In the genomic region with DNA sequence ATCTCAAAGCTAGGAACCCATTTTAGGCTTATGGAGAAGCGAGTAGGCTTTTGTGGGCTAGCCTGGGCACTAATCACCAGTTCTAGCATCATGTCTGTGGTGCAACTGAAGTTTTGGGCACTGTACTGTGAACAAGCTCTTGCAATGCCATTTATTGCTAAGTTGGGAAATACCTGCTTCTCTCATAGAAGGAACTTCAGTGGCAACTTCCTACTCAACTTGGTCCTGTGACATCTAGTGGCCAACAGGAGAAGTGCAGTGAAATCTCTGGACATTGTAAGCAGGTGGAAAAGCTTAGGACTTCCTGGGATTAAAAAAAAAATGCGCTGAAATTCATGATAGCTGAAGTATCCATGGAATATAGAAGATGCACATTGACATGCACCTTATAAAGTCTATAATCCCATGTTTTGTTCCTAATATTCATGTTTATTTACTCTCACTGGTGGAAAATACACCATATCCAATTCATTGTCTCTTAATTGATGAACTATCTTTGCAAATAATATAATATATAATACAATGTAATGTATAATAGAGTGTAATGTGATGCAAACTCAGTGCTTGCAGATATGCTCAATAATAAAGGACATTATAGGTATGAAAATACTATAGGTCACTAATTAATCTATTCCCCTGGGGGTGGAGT, we compare ENCODE assay signal across 8 cellular contexts. TPM values are rescaled to one million over a fixed set of nuclear protein-coding genes. Genes with fewer than 3 reads are reported as not detected.
DNase-seq lines count a peak whose midpoint lies in the region; ATAC-seq, FAIRE-seq and TF ChIP-seq lines count a peak whose summit lies in the region.

No MANE protein-coding gene starts in this region.

- H3K27ac ChIP-seq in endothelial cell of umbilical vein (ENCODE audit: insufficient read depth, low read depth, low read length) (no peak overlapping the region), transverse colon (no peak overlapping the region)

- CTCF ChIA-PET in endothelial cell of umbilical vein (lab: Charles Lee): interaction anchor here (0.6 to 2.8 kb wide), 62 partner anchors 9 to 942 kb away, joined by 3 to 66 read pairs (median 5); partner anchors contain the start of genes ASB7, LINS1 and LRRK1

- BruUV-seq in endothelial cell of umbilical vein (replicated peaks; lab: Mats Ljungman, UMichigan): no TSS peak

- H3K9me3 ChIP-seq in endothelial cell of umbilical vein (replicated peaks; ENCODE audit: control insufficient read depth, insufficient read depth, low read length): no peaks in the 10 kb centered on the region
- no peaks in the 10 kb centered on the region for H3K9me3 ChIP-seq in mucosa of descending colon
- H3K9me3 ChIP-seq in transverse colon: no peaks in the 10 kb centered on the region

- H3K4me2 ChIP-seq in endothelial cell of umbilical vein (ENCODE audit: insufficient read depth, low read length): no peak overlapping the region

- TF ChIP-seq POLR2A in endothelial cell of umbilical vein (IDR thresholded peaks at IDR 0.05; ENCODE audit: low read depth, low read length) (no peak), transverse colon (IDR thresholded peaks at IDR 0.05) (no peak)

- no peak overlapping the region for H3K27ac Mint-ChIP-seq in activated T-cell treated with anti-CD3 and anti-CD28 coated beads, Interleukin-2, amount 50 U/mL, for 24 hours

- no peak overlapping the region for H3K4me3 ChIP-seq in endothelial cell of umbilical vein (replicated peaks in 1 of 3; ENCODE audit: insufficient read depth in 1 of 3, low read depth in 1 of 3, low read length in 3 of 3)
- no peak overlapping the region for H3K4me3 ChIP-seq in mucosa of descending colon
- no peak overlapping the region for H3K4me3 ChIP-seq in transverse colon

- dilution Hi-C loops in endothelial cell of umbilical vein (cut with MboI; ENCODE audit: extremely low pct_ligation_motif_present, low sequenced_read_pairs): no loop called here

- no peaks in the 10 kb centered on the region for H3K79me2 ChIP-seq in endothelial cell of umbilical vein (ENCODE audit: control insufficient read depth, insufficient read depth, low read length)

- H3K27me3 ChIP-seq in endothelial cell of umbilical vein (ENCODE audit: control insufficient read depth in 2 of 2, insufficient read depth in 2 of 2, low read length in 2 of 2): peaks cover 5 to 6% of the 10 kb centered on the region in 2 experiments
- peaks cover 12% of the 10 kb centered on the region for H3K27me3 ChIP-seq in transverse colon

- H3K4me3 Mint-ChIP-seq in activated T-cell treated with anti-CD3 and anti-CD28 coated beads, Interleukin-2, amount 50 U/mL, for 24 hours: no peak overlapping the region

- TF ChIP-seq CTCF in endothelial cell of umbilical vein (IDR thresholded peaks at IDR 0.05; ENCODE audit: extremely low read depth in 1 of 2, insufficient read depth in 1 of 2, low read depth in 1 of 2, low read length in 2 of 2): peak; percentile 73 to 74
- peak; percentile 91 for TF ChIP-seq CTCF in mucosa of descending colon (IDR thresholded peaks at IDR 0.05)
- TF ChIP-seq CTCF in transverse colon (IDR thresholded peaks at IDR 0.05): peak; percentile 93 to 95 (median 94)

- intact Hi-C loops in endothelial cell of umbilical vein (cut with micrococcal nuclease) (loop anchor here (1.0 to 10.0 kb wide), 5 partner anchors 134 to 518 kb away; no protein-coding TSS in a partner anchor), mucosa of descending colon (cut with DNase I, micrococcal nuclease) (loop anchor here (5.0 to 10.0 kb wide), 2 partner anchors 246 to 248 kb away; no protein-coding TSS in a partner anchor), transverse colon (cut with DNase I; ENCODE audit: low total_unique reads) (loop anchor here (5.0 kb wide), 1 partner anchor 246 kb away; no protein-coding TSS in a partner anchor)

- H3K4me1 ChIP-seq in endothelial cell of umbilical vein (ENCODE audit: control insufficient read depth, extremely low read depth, insufficient read depth, low read length): no peaks in the 10 kb centered on the region
- H3K4me1 ChIP-seq in mucosa of descending colon (ENCODE audit: low read depth): no peaks in the 10 kb centered on the region
- H3K4me1 ChIP-seq in transverse colon: peaks cover 0 to 3% (median 0%) of the 10 kb centered on the region in 4 donors

- 11 to 41% methylated on average over 1 to 2 of the region's 2 CpGs for WGBS in transverse colon (ENCODE audit: low coverage in 1 of 2), 2 donors

- peaks cover 34% of the 10 kb centered on the region for H3K27me3 Mint-ChIP-seq in activated T-cell treated with anti-CD3 and anti-CD28 coated beads, Interleukin-2, amount 50 U/mL, for 24 hours

- no peak overlapping the region for H3K9ac ChIP-seq in endothelial cell of umbilical vein (replicated peaks; ENCODE audit: extremely low read depth, insufficient read depth, low read length)

- in situ Hi-C loops in transverse colon (cut with MboI; ENCODE audit: low pct_ligation_motif_present in 1 of 4, low pct_unique_long_range_greater_than_20kb in 1 of 4, low sequenced_read_pairs in 3 of 4): loop anchor here (5.0 to 25.0 kb wide), 4 partner anchors 211 to 248 kb away; no protein-coding TSS in a partner anchor

- peak; percentile 14 for DNase-seq in activated T-cell treated with anti-CD3 and anti-CD28 coated beads for 1 hour (ENCODE audit: low read depth)
- no peak for DNase-seq in activated T-cell treated with anti-CD3 and anti-CD28 coated beads, Interleukin-2, amount 50 U/mL, for 24 hours
- peak; percentile 53 for DNase-seq in NCI-H345 (lab: John Stamatoyannopoulos, UW)
- DNase-seq in activated CD4-positive, alpha-beta T cell treated with anti-CD3 and anti-CD28 coated beads for 1 hour: peak; percentile 13
- DNase-seq in endothelial cell of umbilical vein (ENCODE audit: low read depth, low spot score): peak; percentile 82
- DNase-seq in mucosa of descending colon: peak in 1 of 3 donors; percentile 91
- DNase-seq in transverse colon: peak; percentile 78

- no peaks in the 10 kb centered on the region for H3K9me1 ChIP-seq in endothelial cell of umbilical vein (replicated peaks; ENCODE audit: control insufficient read depth, extremely low read depth, insufficient read depth, low read length)

- TF ChIP-seq EP300 in transverse colon (IDR thresholded peaks at IDR 0.05; ENCODE audit: low read depth): no peak

- peaks cover 2% of the 10 kb centered on the region for H3K9me3 Mint-ChIP-seq in activated T-cell treated with anti-CD3 and anti-CD28 coated beads, Interleukin-2, amount 50 U/mL, for 24 hours

- no peaks in the 10 kb centered on the region for H3K4me1 Mint-ChIP-seq in activated T-cell treated with anti-CD3 and anti-CD28 coated beads, Interleukin-2, amount 50 U/mL, for 24 hours (ENCODE audit: low read depth)

- H2AFZ ChIP-seq in endothelial cell of umbilical vein (ENCODE audit: low read depth, low read length): no peak overlapping the region

- POLR2A ChIA-PET in endothelial cell of umbilical vein (lab: Charles Lee): interaction anchor here (0.9 kb wide), 1 partner anchor 523 kb away, joined by 3 read pairs; no protein-coding TSS in a partner anchor

- peak; percentile 78 for ATAC-seq in HG02885 (IDR thresholded peaks at IDR 0.05; ENCODE audit: poor library complexity, unreplicated experiment)
- peak; percentile 95 for ATAC-seq in mucosa of descending colon

- no peaks in the 10 kb centered on the region for H3K36me3 ChIP-seq in endothelial cell of umbilical vein (ENCODE audit: control insufficient read depth in 2 of 2, extremely low read depth in 1 of 2, insufficient read depth in 2 of 2, low read length in 2 of 2)
- H3K36me3 ChIP-seq in mucosa of descending colon (ENCODE audit: low read depth): no peaks in the 10 kb centered on the region
- H3K36me3 ChIP-seq in transverse colon: no peaks in the 10 kb centered on the region

- peak; percentile 81 for FAIRE-seq in endothelial cell of umbilical vein (lab: Jason Lieb, UNC)

- H4K20me1 ChIP-seq in endothelial cell of umbilical vein (replicated peaks; ENCODE audit: control insufficient read depth, extremely low read depth, insufficient read depth, low read length): no peaks in the 10 kb centered on the region

- H3K36me3 Mint-ChIP-seq in activated T-cell treated with anti-CD3 and anti-CD28 coated beads, Interleukin-2, amount 50 U/mL, for 24 hours (ENCODE audit: low read depth): no peaks in the 10 kb centered on the region

TF ChIP-seq in endothelial cell of umbilical vein, 7 proteins besides CTCF, POLR2A, EP300 and RAD21:
- TF ChIP-seq, protein P1, sequence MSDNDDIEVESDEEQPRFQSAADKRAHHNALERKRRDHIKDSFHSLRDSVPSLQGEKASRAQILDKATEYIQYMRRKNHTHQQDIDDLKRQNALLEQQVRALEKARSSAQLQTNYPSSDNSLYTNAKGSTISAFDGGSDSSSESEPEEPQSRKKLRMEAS (IDR thresholded peaks at IDR 0.05; ENCODE audit: insufficient read depth, insufficient read length): no peak
- TF ChIP-seq MYC (IDR thresholded peaks at IDR 0.05; ENCODE audit: low read depth, low read length) (no peak), EZH2 (IDR thresholded peaks at IDR 0.05; ENCODE audit: borderline replicate concordance, low read depth, low read length, severe bottlenecking) (no peak), FOS (IDR thresholded peaks at IDR 0.05; ENCODE audit: borderline replicate concordance, insufficient read depth, low read length) (no peak), JUN (IDR thresholded peaks at IDR 0.05; ENCODE audit: borderline replicate concordance, insufficient read depth, insufficient read length, low read depth) (no peak)

RNA-seq across cellular contexts. Expression of gene ALDH1A3, which starts 6.5 kb away (rescaled TPM):
- total RNA-seq in endothelial cell of umbilical vein: 5.8 TPM in 2 replicates
- polyA plus RNA-seq in endothelial cell of umbilical vein: 2.1 and 2.8 TPM in 2 replicates
- polyA plus RNA-seq in endothelial cell of umbilical vein (2011; cell fraction: cytosol; rRNA removed): 2.5 and 2.7 TPM in 2 replicates
- 3.3 and 3.9 TPM in 2 replicates for polyA plus RNA-seq in endothelial cell of umbilical vein (2011; cell fraction: nucleus; rRNA removed)
- 10.2 and 19.4 TPM in 2 replicates for polyA plus RNA-seq in endothelial cell of umbilical vein (2012)
- 2.0 and 2.9 TPM in 2 replicates for polyA minus RNA-seq in endothelial cell of umbilical vein
- polyA minus RNA-seq in endothelial cell of umbilical vein (2011; cell fraction: cytosol; rRNA and poly(A)+ RNA removed): 2.3 TPM
- 2.2 and 3.1 TPM in 2 replicates for polyA minus RNA-seq in endothelial cell of umbilical vein (2011; cell fraction: nucleus; rRNA and poly(A)+ RNA removed)
- total RNA-seq in mucosa of descending colon: 10 to 100 TPM in 2 of 3 donors, 1 to 10 TPM in 1; 4.7 to 18.0 (median 12.9) TPM
- total RNA-seq in transverse colon: 10 to 100 TPM in 3 of 4 donors, 1 to 10 TPM in 1; 6.7 to 39.4 (median 17.9) TPM

RNA-seq across cellular contexts. Expression of gene LRRK1, which starts 46.0 kb away (rescaled TPM):
- total RNA-seq in endothelial cell of umbilical vein: 18.4 and 22.1 TPM in 2 replicates
- polyA plus RNA-seq in endothelial cell of umbilical vein: 11.0 and 12.9 TPM in 2 replicates
- 8.9 and 10.9 TPM in 2 replicates for polyA plus RNA-seq in endothelial cell of umbilical vein (2011; cell fraction: cytosol; rRNA removed)
- polyA plus RNA-seq in endothelial cell of umbilical vein (2011; cell fraction: nucleus; rRNA removed): 46.2 and 47.0 TPM in 2 replicates
- 16.4 and 17.2 TPM in 2 replicates for polyA plus RNA-seq in endothelial cell of umbilical vein (2012)
- 19.0 and 21.4 TPM in 2 replicates for polyA minus RNA-seq in endothelial cell of umbilical vein
- polyA minus RNA-seq in endothelial cell of umbilical vein (2011; cell fraction: cytosol; rRNA and poly(A)+ RNA removed): 11.1 TPM
- 26.4 and 39.6 TPM in 2 replicates for polyA minus RNA-seq in endothelial cell of umbilical vein (2011; cell fraction: nucleus; rRNA and poly(A)+ RNA removed)
- total RNA-seq in mucosa of descending colon: 10 to 100 TPM; 43.7 to 60.1 (median 50.6) TPM
- 100 to 1,000 TPM in 2 of 4 donors, 10 to 100 TPM in 2; 52.7 to 107 (median 82.7) TPM for total RNA-seq in transverse colon
